ENCODE assay signal across 1 cellular context in the genomic region with DNA sequence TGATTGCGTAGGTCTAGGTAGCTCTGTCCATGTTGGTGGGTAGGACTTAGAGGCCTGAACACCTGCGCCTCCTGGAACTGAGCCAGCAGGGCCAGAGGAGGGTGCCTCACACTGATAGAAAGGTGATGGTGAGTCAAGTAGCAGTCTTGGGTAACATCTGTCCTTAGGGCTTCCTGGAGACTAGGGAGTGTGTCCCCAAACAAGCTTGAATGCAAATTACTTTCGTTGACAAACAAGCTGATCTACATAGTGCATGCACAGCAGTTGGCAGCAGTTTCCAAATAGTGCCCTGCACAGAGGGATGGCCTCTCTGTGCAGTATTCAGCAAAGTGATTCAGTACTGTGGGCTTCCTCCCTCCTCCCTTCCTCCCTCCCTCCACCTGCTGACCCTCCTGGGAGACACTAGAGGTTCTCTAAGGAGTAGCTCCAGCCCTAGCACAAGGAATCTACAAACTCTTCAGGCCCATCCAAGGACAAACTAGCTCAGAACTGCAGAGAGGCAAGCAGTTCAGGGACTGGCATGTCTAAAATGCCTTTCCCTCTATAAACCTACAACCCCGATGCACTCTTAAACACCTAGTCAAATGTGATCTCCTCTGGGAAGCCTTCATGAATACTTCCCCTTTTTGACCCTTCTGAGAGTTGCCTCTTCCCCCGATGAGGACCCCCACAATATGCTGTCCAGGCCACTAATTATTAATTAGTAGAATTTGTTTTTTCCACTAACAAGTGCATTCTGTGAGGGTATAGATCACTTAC.
A peak's percentile ranks its signal among the peaks of the same experiment; 100 is the strongest.
TF ChIP-seq lines count a peak whose summit lies in the region.

No MANE protein-coding gene starts in this region.

TF ChIP-seq in GM12878, 131 proteins besides CTCF, POLR2A, EP300 and RAD21 (continued from another document):
- TF ChIP-seq ZBTB11 (CRISPR knock-in tag; IDR thresholded peaks at IDR 0.05) (no peak), MTA2 (IDR thresholded peaks at IDR 0.05; ENCODE audit: low read depth) (peak; percentile 41; the same call in 1 of the 2 replicates), BCL3 (IDR thresholded peaks at IDR 0.05; ENCODE audit: borderline replicate concordance, insufficient read depth, low read depth, low read length, poor library complexity, severe bottlenecking) (no peak), E2F4 (IDR thresholded peaks at IDR 0.05; ENCODE audit: low read depth, low read length) (no peak), ZBED1 (IDR thresholded peaks at IDR 0.05; ENCODE audit: borderline replicate concordance) (no peak), TCF12 (IDR thresholded peaks at IDR 0.05; ENCODE audit: low read depth, low read length) (peak; percentile 80), NFYA (IDR thresholded peaks at IDR 0.05; ENCODE audit: borderline replicate concordance, low read depth, low read length) (no peak), BMI1 (IDR thresholded peaks at IDR 0.05; ENCODE audit: borderline replicate concordance) (no peak), CREM (IDR thresholded peaks at IDR 0.05; ENCODE audit: low read depth) (no peak), EED (IDR thresholded peaks at IDR 0.05; ENCODE audit: low read depth) (peak; percentile 41; the same call in 1 of the 2 replicates), KLF5 (IDR thresholded peaks at IDR 0.05; ENCODE audit: partially characterized antibody) (no peak), BHLHE40 (IDR thresholded peaks at IDR 0.05; ENCODE audit: borderline replicate concordance in 1 of 2, low read depth in 2 of 2, low read length in 1 of 2) (no peak), MTA3 (IDR thresholded peaks at IDR 0.05; ENCODE audit: borderline replicate concordance, low read length) (0 out of 2 replicates have a peak, but pooled peaks have one; percentile 33), TCF3 (IDR thresholded peaks at IDR 0.05; ENCODE audit: borderline replicate concordance, insufficient read depth, low read depth, low read length) (peak; percentile 86), PML (IDR thresholded peaks at IDR 0.05; ENCODE audit: low read length) (no peak), RCOR1 (conservative IDR thresholded peaks at IDR 0.05; ENCODE audit: low read depth, low read length) (no peak), POU2F2 (IDR thresholded peaks at IDR 0.05; ENCODE audit: borderline replicate concordance, low read depth, low read length) (peak; percentile 64; the same call in 2 of the 3 replicates), IKZF2 (IDR thresholded peaks at IDR 0.05) (no peak)
